ENCODE assay signal across 1 cellular context in the genomic region with DNA sequence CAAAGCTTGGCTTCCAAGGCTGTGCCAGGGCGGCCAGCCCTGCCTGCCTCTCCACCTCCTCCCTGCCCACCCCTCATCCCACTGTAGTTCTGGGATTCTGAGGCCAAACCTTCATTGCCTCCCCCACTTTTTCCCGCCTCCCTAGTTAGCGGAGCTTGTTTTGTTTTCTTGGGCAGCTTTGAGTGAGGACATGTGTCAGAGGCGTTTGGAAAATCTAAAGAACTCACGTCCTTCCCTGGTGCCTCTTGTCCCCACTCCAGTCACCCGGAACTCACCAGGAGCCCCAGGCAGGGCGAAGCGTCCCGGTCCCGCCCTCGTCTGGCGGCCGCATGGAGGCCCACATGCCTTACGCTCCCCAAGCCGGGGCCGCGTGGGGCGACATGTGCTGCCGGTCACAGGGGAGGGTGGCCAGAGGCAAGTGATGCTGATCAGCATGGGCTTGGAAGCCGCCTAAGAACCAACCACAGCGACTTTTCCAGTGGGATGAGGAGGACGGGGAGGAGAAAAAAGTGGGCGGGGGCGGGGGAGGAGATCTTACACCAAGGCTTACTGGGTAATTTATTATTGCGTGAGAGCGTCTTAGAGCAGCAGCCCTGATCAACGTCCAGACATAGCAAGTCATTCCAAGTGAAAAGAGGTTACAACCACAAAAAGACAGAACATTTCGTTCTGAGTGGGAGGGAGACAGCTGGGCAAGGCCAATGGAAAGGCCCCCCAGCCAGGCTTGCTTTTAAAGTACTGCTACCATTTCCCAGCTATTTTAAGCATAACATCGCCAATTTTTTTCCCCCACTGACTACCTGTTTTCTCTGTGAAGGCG.
TF ChIP-seq lines count a peak whose summit lies in the region.

No MANE protein-coding gene starts in this region.

TF ChIP-seq in H1, 55 proteins besides CTCF, POLR2A, EP300 and RAD21 (continued from another document):
- TF ChIP-seq, protein P1, sequence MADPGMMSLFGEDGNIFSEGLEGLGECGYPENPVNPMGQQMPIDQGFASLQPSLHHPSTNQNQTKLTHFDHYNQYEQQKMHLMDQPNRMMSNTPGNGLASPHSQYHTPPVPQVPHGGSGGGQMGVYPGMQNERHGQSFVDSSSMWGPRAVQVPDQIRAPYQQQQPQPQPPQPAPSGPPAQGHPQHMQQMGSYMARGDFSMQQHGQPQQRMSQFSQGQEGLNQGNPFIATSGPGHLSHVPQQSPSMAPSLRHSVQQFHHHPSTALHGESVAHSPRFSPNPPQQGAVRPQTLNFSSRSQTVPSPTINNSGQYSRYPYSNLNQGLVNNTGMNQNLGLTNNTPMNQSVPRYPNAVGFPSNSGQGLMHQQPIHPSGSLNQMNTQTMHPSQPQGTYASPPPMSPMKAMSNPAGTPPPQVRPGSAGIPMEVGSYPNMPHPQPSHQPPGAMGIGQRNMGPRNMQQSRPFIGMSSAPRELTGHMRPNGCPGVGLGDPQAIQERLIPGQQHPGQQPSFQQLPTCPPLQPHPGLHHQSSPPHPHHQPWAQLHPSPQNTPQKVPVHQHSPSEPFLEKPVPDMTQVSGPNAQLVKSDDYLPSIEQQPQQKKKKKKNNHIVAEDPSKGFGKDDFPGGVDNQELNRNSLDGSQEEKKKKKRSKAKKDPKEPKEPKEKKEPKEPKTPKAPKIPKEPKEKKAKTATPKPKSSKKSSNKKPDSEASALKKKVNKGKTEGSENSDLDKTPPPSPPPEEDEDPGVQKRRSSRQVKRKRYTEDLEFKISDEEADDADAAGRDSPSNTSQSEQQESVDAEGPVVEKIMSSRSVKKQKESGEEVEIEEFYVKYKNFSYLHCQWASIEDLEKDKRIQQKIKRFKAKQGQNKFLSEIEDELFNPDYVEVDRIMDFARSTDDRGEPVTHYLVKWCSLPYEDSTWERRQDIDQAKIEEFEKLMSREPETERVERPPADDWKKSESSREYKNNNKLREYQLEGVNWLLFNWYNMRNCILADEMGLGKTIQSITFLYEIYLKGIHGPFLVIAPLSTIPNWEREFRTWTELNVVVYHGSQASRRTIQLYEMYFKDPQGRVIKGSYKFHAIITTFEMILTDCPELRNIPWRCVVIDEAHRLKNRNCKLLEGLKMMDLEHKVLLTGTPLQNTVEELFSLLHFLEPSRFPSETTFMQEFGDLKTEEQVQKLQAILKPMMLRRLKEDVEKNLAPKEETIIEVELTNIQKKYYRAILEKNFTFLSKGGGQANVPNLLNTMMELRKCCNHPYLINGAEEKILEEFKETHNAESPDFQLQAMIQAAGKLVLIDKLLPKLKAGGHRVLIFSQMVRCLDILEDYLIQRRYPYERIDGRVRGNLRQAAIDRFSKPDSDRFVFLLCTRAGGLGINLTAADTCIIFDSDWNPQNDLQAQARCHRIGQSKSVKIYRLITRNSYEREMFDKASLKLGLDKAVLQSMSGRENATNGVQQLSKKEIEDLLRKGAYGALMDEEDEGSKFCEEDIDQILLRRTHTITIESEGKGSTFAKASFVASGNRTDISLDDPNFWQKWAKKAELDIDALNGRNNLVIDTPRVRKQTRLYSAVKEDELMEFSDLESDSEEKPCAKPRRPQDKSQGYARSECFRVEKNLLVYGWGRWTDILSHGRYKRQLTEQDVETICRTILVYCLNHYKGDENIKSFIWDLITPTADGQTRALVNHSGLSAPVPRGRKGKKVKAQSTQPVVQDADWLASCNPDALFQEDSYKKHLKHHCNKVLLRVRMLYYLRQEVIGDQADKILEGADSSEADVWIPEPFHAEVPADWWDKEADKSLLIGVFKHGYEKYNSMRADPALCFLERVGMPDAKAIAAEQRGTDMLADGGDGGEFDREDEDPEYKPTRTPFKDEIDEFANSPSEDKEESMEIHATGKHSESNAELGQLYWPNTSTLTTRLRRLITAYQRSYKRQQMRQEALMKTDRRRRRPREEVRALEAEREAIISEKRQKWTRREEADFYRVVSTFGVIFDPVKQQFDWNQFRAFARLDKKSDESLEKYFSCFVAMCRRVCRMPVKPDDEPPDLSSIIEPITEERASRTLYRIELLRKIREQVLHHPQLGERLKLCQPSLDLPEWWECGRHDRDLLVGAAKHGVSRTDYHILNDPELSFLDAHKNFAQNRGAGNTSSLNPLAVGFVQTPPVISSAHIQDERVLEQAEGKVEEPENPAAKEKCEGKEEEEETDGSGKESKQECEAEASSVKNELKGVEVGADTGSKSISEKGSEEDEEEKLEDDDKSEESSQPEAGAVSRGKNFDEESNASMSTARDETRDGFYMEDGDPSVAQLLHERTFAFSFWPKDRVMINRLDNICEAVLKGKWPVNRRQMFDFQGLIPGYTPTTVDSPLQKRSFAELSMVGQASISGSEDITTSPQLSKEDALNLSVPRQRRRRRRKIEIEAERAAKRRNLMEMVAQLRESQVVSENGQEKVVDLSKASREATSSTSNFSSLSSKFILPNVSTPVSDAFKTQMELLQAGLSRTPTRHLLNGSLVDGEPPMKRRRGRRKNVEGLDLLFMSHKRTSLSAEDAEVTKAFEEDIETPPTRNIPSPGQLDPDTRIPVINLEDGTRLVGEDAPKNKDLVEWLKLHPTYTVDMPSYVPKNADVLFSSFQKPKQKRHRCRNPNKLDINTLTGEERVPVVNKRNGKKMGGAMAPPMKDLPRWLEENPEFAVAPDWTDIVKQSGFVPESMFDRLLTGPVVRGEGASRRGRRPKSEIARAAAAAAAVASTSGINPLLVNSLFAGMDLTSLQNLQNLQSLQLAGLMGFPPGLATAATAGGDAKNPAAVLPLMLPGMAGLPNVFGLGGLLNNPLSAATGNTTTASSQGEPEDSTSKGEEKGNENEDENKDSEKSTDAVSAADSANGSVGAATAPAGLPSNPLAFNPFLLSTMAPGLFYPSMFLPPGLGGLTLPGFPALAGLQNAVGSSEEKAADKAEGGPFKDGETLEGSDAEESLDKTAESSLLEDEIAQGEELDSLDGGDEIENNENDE (IDR thresholded peaks at IDR 0.05; ENCODE audit: insufficient replicate concordance, low read length), result no peak
- no peak for TF ChIP-seq POU5F1 (IDR thresholded peaks at IDR 0.05; ENCODE audit: low read depth, low read length)
- no peak for TF ChIP-seq CEBPB (IDR thresholded peaks at IDR 0.05; ENCODE audit: low read depth, low read length)
- TF ChIP-seq, protein P2, sequence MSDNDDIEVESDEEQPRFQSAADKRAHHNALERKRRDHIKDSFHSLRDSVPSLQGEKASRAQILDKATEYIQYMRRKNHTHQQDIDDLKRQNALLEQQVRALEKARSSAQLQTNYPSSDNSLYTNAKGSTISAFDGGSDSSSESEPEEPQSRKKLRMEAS (IDR thresholded peaks at IDR 0.05), result peak; percentile 89
- TF ChIP-seq SP2 (IDR thresholded peaks at IDR 0.05; ENCODE audit: low read length), result no peak
- TF ChIP-seq, protein P3, sequence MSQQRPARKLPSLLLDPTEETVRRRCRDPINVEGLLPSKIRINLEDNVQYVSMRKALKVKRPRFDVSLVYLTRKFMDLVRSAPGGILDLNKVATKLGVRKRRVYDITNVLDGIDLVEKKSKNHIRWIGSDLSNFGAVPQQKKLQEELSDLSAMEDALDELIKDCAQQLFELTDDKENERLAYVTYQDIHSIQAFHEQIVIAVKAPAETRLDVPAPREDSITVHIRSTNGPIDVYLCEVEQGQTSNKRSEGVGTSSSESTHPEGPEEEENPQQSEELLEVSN (IDR thresholded peaks at IDR 0.05), result peak; percentile 86
